Comparison of ENCODE assay signal across 26 cellular contexts in the genomic region with DNA sequence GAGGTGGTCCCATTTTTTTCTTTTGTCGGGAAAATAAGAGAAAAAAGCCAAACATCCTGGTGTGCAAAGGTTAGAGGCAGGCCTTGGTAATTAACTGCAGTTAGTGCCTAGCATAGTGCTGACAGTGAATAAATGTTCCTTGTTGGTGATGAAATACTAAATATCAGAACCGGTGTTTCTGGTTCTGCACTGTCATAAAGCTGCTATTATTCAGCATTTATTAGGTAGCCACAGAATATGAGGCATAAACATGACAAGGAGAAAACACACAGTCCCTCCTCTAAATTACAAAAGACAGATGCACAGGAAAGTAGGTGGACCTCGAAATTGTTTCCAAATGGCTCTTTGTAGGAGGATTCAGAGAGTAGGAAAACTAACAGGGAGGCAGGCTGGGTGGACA.
DNase-seq lines count a peak whose midpoint lies in the region; ATAC-seq and TF ChIP-seq lines count a peak whose summit lies in the region.
"Had no signal": no experiment of that assay in that cellular context is flagged by ENCODE, and none has a peak within 500 bp of the region (broad histone marks: within the 10 kb centered on the region; RNA-seq: fewer than 3 reads in every experiment).

No MANE protein-coding gene starts in this region.

- ATAC-seq in Panc1 = no peak
- ATAC-seq in HG03469 (IDR thresholded peaks at IDR 0.05; ENCODE audit: unreplicated experiment) = no peak
- ATAC-seq: activated CD8-positive, alpha-beta T cell treated with anti-CD3 and anti-CD28 coated beads for 36 hours; effector memory CD8-positive, alpha-beta T cell; HepG2; left lobe of liver; T-helper 17 cell had no signal

- no peak overlapping the region for H3K4ac ChIP-seq in trophoblast cell (ENCODE audit: low read depth, low read length)

- no peak overlapping the region for H2BK120ac ChIP-seq in trophoblast cell (ENCODE audit: insufficient read depth, low read length, poor library complexity)

- intact Hi-C loops in Panc1 (cut with micrococcal nuclease; ENCODE audit: unreplicated experiment) = no loop called here

- no peak for TF ChIP-seq CTCF in Panc1 (IDR thresholded peaks at IDR 0.05)

- no peak overlapping the region for H3K23ac ChIP-seq in trophoblast cell (ENCODE audit: low read length)

- no peak overlapping the region for H2BK5ac ChIP-seq in trophoblast cell (ENCODE audit: low read depth, low read length, poor library complexity)

- no peaks in the 10 kb centered on the region for H3K79me2 ChIP-seq in GM23248 (ENCODE audit: insufficient read depth)
- no peaks in the 10 kb centered on the region for H3K79me2 ChIP-seq in trophoblast cell (ENCODE audit: control insufficient read depth, insufficient read depth, low read length, poor library complexity)

- no peak overlapping the region for H4K8ac ChIP-seq in trophoblast cell (ENCODE audit: low read depth, low read length)

- no peak overlapping the region for H2BK12ac ChIP-seq in trophoblast cell (ENCODE audit: low read length)

- 96 to 98% methylated on average over 3 of the region's 3 CpGs for WGBS in GM23248 (ENCODE audit: low coverage in 1 of 2, low lambda C conversion rate in 2 of 2, missing lambda C conversion rate in 2 of 2), 2 experiments
- WGBS in esophagus, 2 donors = 56 to 58% methylated on average over 3 of the region's 3 CpGs
- WGBS in trophoblast cell (ENCODE audit: extremely low coverage, insufficient coverage, insufficient read length) = no CpG with 5 or more reads among the region's 3 CpGs

- no peak for DNase-seq in GM23248
- DNase-seq in Panc1 (ENCODE audit: low read depth, low spot score) = no peak
- peak; percentile 24 to 85 for DNase-seq in trophoblast cell
- DNase-seq in GM19238 (ENCODE audit: insufficient read length, low spot score) = no peak
- DNase-seq in stimulated activated CD4-positive, alpha-beta T cell treated with anti-CD3 and anti-CD28 coated beads, Interleukin-4, amount 100 ng/mL, for 4 hours = no peak
- DNase-seq: activated CD8-positive, alpha-beta T cell treated with anti-CD3 and anti-CD28 coated beads for 36 hours; amygdala; DMS79 treated with DMSO at 0.1 percent for 48 hours; effector memory CD8-positive, alpha-beta T cell; hypothalamus; immature natural killer cell; Kasumi-1; mesenchymal stem cell; NCI-H187; NCI-H526 treated with DMSO at 0.1 percent for 48 hours; nucleus accumbens; RPMI8226; SK-N-SH; T-helper 17 cell; thyroid gland had no signal

- H3K4me2 ChIP-seq in GM23248 (ENCODE audit: unreplicated experiment) = no peak overlapping the region
- H3K4me2 ChIP-seq in trophoblast cell (ENCODE audit: low read length) = no peak overlapping the region
- H3K4me2 ChIP-seq: SK-N-SH had no signal

- H4K12ac ChIP-seq in trophoblast cell (ENCODE audit: low read depth, low read length) = no peak overlapping the region

- no peaks in the 10 kb centered on the region for H3K36me3 ChIP-seq in GM23248 (ENCODE audit: low read depth)
- no peaks in the 10 kb centered on the region for H3K36me3 ChIP-seq in Panc1 (ENCODE audit: control insufficient read depth, insufficient read depth, low read length)
- H3K36me3 ChIP-seq in esophagus (ENCODE audit: control insufficient read depth in 2 of 2, insufficient read depth in 2 of 2, low read length in 1 of 2) = no peaks in the 10 kb centered on the region
- H3K36me3 ChIP-seq in trophoblast cell (ENCODE audit: control insufficient read depth in 1 of 2, insufficient read depth in 2 of 2, low read length in 2 of 2) = no peaks in the 10 kb centered on the region
- H3K36me3 ChIP-seq: cardiac muscle cell, thyroid gland had no signal

- H3K4me1 ChIP-seq in GM23248 (ENCODE audit: insufficient read depth) = peaks cover 37% of the 10 kb centered on the region
- H3K4me1 ChIP-seq in Panc1 (ENCODE audit: control insufficient read depth, insufficient read depth, low read length) = peaks cover 20% of the 10 kb centered on the region
- H3K4me1 ChIP-seq in esophagus (ENCODE audit: control insufficient read depth in 2 of 2, insufficient read depth in 2 of 2, low read length in 1 of 2) = peaks cover 2% of the 10 kb centered on the region in 2 donors
- H3K4me1 ChIP-seq in trophoblast cell (ENCODE audit: control insufficient read depth in 1 of 2, insufficient read depth in 2 of 2, low read length in 2 of 2) = peaks cover 2 to 13% of the 10 kb centered on the region in 2 experiments

- BruUV-seq in Panc1 (replicated peaks; lab: Mats Ljungman, UMichigan) = no TSS peak

- H3K27ac ChIP-seq in GM23248 (no peak overlapping the region), Panc1 (ENCODE audit: low read length) (peak overlapping the region; percentile 39; the same call in 1 of the 2 replicates), esophagus (ENCODE audit: low read depth in 2 of 2, low read length in 1 of 2) (peak overlapping the region; percentile 74 to 85), trophoblast cell (ENCODE audit: low read depth, low read length) (no peak overlapping the region)
- H3K27ac ChIP-seq: cardiac muscle cell, coronary artery, thyroid gland had no signal

- H3K27me3 ChIP-seq in GM23248 (replicated peaks; ENCODE audit: insufficient read depth) (no peaks in the 10 kb centered on the region), Panc1 (ENCODE audit: control insufficient read depth, insufficient read depth, low read length) (no peaks in the 10 kb centered on the region), esophagus (ENCODE audit: control insufficient read depth in 1 of 2, insufficient read depth in 2 of 2, low read length in 2 of 2) (no peaks in the 10 kb centered on the region), trophoblast cell (ENCODE audit: insufficient read depth, low read length) (no peaks in the 10 kb centered on the region)
- H3K27me3 ChIP-seq: cardiac muscle cell, thyroid gland had no signal

- in situ Hi-C loops in GM23248 (cut with MboI) (no loop called here), Panc1 (cut with HindIII; ENCODE audit: low pct_unique_long_range_greater_than_20kb, low sequenced_read_pairs) (no loop called here)

- 0 out of 2 replicates have a peak overlapping the region, but pooled peaks have one; percentile 5 for H2AFZ ChIP-seq in GM23248
- H2AFZ ChIP-seq in trophoblast cell (ENCODE audit: insufficient read depth, low read length, poor library complexity) = no peak overlapping the region

- H3K4me3 ChIP-seq in GM23248 = no peak overlapping the region
- no peak overlapping the region for H3K4me3 ChIP-seq in Panc1 (ENCODE audit: low read depth in 2 of 2, low read length in 2 of 2)
- H3K4me3 ChIP-seq in esophagus (ENCODE audit: low read depth in 1 of 2, low read length in 2 of 2) = no peak overlapping the region
- no peak overlapping the region for H3K4me3 ChIP-seq in trophoblast cell (ENCODE audit: low read depth, low read length)
- H3K4me3 ChIP-seq: cardiac muscle cell, coronary artery, thyroid gland had no signal

- POLR2A ChIA-PET in Panc1 (lab: Charles Lee) = no interaction called here

- H3K9ac ChIP-seq in GM23248 = no peak overlapping the region
- H3K9ac ChIP-seq in trophoblast cell (ENCODE audit: low read length) = no peak overlapping the region
- H3K9ac ChIP-seq: SK-N-SH had no signal

- peaks cover 6% of the 10 kb centered on the region for H3K79me1 ChIP-seq in trophoblast cell (ENCODE audit: low read length)

- H4K91ac ChIP-seq in trophoblast cell (ENCODE audit: low read depth, low read length) = no peak overlapping the region

- H3K9me3 ChIP-seq in GM23248 (ENCODE audit: low read depth) (no peaks in the 10 kb centered on the region), Panc1 (ENCODE audit: control insufficient read depth, insufficient read depth, low read depth, low read length) (no peaks in the 10 kb centered on the region), esophagus (ENCODE audit: control insufficient read depth in 2 of 2, insufficient read depth in 1 of 2, low read depth in 1 of 2, low read length in 1 of 2) (no peaks in the 10 kb centered on the region), trophoblast cell (ENCODE audit: insufficient read depth, low read depth, low read length) (no peaks in the 10 kb centered on the region)
- H3K9me3 ChIP-seq: SK-N-SH, thyroid gland had no signal

- no peaks in the 10 kb centered on the region for H3K9me2 ChIP-seq in GM23248 (ENCODE audit: insufficient read depth)
- H3K9me2 ChIP-seq: SK-N-SH had no signal

- H3K18ac ChIP-seq in trophoblast cell (ENCODE audit: low read length) = no peak overlapping the region

- no peaks in the 10 kb centered on the region for H4K20me1 ChIP-seq in GM23248 (ENCODE audit: insufficient read depth)

- no peak overlapping the region for H3K14ac ChIP-seq in trophoblast cell (ENCODE audit: low read length)

- H3F3A ChIP-seq in GM23248 (ENCODE audit: insufficient read depth) = peaks cover 25% of the 10 kb centered on the region

- CTCF ChIA-PET in Panc1 (lab: Charles Lee) = no interaction called here

- no peak overlapping the region for H2AK5ac ChIP-seq in trophoblast cell (ENCODE audit: low read length)

Comparison
In these comparisons a context has a peak if more than half of its experiments do, and no peak if none do; other contexts are left out.
1. DNase-seq: peak in trophoblast cell (2 of 2); none in GM23248 (single experiment), Panc1 (single experiment), GM19238 (single experiment) and stimulated activated CD4-positive, alpha-beta T cell treated with anti-CD3 and anti-CD28 coated beads, Interleukin-4, amount 100 ng/mL, for 4 hours (0 of 2).
2. H3K27ac ChIP-seq: peak in Panc1 (single experiment) and esophagus (2 of 2); none in GM23248 (single experiment) and trophoblast cell (single experiment).